ENCODE assay signal across 1 cellular context in genomic region chr12:50097952-50098351, GRCh38.
A peak's percentile ranks its signal among the peaks of the same experiment; 100 is the strongest.
TF ChIP-seq lines count a peak whose summit lies in the region.

No MANE protein-coding gene starts in this region.

TF ChIP-seq in HEK293, 187 proteins besides CTCF, POLR2A, EP300 and RAD21 (continued from another document):
- TF ChIP-seq ZNF26 (tag by site-specific recombination; IDR thresholded peaks at IDR 0.05) (no peak), ZSCAN5A (tag by site-specific recombination; IDR thresholded peaks at IDR 0.05) (no peak), TRIM28 (IDR thresholded peaks at IDR 0.05; ENCODE audit: borderline replicate concordance, low read length) (no peak), ZBTB17 (tag by site-specific recombination; IDR thresholded peaks at IDR 0.05) (peak; percentile 74), ZNF843 (tag by site-specific recombination; IDR thresholded peaks at IDR 0.05) (no peak), SCRT2 (tag by site-specific recombination; IDR thresholded peaks at IDR 0.05) (peak; percentile 87)
- TF ChIP-seq, protein P1, sequence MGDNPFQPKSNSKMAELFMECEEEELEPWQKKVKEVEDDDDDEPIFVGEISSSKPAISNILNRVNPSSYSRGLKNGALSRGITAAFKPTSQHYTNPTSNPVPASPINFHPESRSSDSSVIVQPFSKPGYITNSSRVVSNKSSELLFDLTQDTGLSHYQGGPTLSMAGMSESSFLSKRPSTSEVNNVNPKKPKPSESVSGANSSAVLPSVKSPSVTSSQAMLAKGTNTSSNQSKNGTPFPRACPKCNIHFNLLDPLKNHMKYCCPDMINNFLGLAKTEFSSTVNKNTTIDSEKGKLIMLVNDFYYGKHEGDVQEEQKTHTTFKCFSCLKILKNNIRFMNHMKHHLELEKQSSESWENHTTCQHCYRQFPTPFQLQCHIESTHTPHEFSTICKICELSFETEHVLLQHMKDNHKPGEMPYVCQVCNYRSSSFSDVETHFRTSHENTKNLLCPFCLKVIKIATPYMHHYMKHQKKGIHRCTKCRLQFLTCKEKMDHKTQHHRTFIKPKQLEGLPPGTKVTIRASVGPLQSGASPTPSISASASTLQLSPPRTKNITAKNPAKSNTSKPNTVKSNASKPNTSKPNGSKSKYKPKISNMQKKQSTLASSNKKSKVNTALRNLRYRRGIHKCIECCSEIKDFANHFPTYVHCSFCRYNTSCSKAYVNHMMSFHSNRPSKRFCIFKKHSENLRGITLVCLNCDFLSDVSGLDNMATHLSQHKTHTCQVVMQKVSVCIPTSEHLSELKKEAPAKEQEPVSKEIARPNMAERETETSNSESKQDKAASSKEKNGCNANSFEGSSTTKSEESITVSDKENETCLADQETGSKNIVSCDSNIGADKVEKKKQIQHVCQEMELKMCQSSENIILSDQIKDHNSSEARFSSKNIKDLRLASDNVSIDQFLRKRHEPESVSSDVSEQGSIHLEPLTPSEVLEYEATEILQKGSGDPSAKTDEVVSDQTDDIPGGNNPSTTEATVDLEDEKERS (tag by site-specific recombination; IDR thresholded peaks at IDR 0.05): no peak
- TF ChIP-seq, protein P2, sequence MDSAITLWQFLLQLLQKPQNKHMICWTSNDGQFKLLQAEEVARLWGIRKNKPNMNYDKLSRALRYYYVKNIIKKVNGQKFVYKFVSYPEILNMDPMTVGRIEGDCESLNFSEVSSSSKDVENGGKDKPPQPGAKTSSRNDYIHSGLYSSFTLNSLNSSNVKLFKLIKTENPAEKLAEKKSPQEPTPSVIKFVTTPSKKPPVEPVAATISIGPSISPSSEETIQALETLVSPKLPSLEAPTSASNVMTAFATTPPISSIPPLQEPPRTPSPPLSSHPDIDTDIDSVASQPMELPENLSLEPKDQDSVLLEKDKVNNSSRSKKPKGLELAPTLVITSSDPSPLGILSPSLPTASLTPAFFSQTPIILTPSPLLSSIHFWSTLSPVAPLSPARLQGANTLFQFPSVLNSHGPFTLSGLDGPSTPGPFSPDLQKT (IDR thresholded peaks at IDR 0.05; ENCODE audit: borderline replicate concordance, low read depth, low read length): no peak
